24 cellular contexts compared by ENCODE assay signal in the genomic region with DNA sequence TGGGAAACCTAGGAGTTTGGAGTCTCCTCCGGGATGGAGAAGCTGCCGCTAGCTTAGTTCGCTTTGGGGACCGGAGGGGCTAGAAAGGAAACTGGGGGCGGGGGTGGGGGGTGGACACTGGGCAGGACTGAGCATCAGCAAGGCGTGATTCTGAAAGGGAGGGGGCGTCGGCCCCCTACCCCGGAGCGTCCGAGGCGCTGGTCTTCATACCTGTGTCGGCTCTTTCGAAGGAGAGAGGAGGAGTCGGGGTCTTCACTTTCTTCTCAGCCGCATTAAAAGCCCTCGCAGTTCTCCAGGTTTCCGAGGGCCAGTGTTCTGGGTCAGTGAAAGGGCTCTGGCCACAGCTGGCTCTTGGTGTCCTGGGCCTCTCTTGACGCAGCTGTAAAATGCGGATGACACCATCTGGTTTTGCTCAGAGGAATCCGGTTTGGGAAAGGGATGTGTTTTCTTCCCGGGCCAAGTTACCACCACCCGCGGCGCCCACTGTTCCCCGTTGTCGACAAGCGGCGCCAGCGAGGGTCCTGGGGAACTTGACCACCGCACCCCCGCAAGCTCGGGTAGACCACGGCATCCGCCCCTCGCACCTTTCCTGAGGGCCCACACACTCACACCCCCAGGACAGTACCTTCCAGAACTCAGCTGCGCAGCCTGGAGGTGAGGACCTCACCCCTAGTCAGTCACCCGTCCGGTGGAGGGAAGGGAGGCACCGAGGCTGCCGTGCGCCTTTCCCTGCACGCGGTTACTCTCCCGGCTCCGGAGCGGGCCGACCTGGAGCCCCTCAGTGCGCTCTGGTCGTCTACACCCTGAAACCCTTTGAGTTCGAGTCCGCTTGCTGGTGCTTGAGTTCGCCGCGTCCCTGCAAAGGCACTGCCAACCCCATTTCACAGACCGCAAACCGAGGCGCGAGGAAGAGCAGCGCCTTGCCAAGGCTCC. TPM values are rescaled to one million over a fixed set of nuclear protein-coding genes. Genes with fewer than 3 reads are reported as not detected.
DNase-seq lines count a peak whose midpoint lies in the region; ATAC-seq, FAIRE-seq and TF ChIP-seq lines count a peak whose summit lies in the region.
"Had no signal": no experiment of that assay in that cellular context is flagged by ENCODE, and none has a peak within 500 bp of the region (broad histone marks: within the 10 kb centered on the region; RNA-seq: fewer than 3 reads in every experiment).

No MANE protein-coding gene starts in this region.

- H3K27me3 Mint-ChIP-seq in GM23338 (ENCODE audit: insufficient read depth, low read depth, poor library complexity) (peaks cover 36% of the 10 kb centered on the region), osteocyte (ENCODE audit: unreplicated experiment) (peaks cover 41% of the 10 kb centered on the region)

- no peak for TF ChIP-seq EP300 in A549 (IDR thresholded peaks at IDR 0.05)

- no peak for ATAC-seq in A549
- no peak; the same call in 2 of the 3 replicates for ATAC-seq in GM23338
- no peak for ATAC-seq in HG03342 (IDR thresholded peaks at IDR 0.05; ENCODE audit: unreplicated experiment)
- ATAC-seq: activated CD8-positive, alpha-beta T cell treated with anti-CD3 and anti-CD28 coated beads, Interleukin-2, amount 10 ng/mL, durations not matched to agents 7 days and 5 days; PC-3 had no signal

- H4K20me1 ChIP-seq in GM23338 (replicated peaks; ENCODE audit: insufficient read depth): no peaks in the 10 kb centered on the region
- no peaks in the 10 kb centered on the region for H4K20me1 ChIP-seq in endothelial cell of umbilical vein (replicated peaks; ENCODE audit: control insufficient read depth, extremely low read depth, insufficient read depth, low read length)
- H4K20me1 ChIP-seq in hepatocyte (ENCODE audit: insufficient read depth, poor library complexity, severe bottlenecking): no peaks in the 10 kb centered on the region

- TF ChIP-seq CTCF in A549 (IDR thresholded peaks at IDR 0.05): no peak
- TF ChIP-seq CTCF in GM23338 (conservative IDR thresholded peaks at IDR 0.05; ENCODE audit: low read depth in 2 of 2): no peak
- no peak for TF ChIP-seq CTCF in endothelial cell of umbilical vein (IDR thresholded peaks at IDR 0.05; ENCODE audit: extremely low read depth in 1 of 2, insufficient read depth in 1 of 2, low read depth in 1 of 2, low read length in 2 of 2)
- no peak for TF ChIP-seq CTCF in osteocyte (IDR thresholded peaks at IDR 0.05)
- no peak for TF ChIP-seq CTCF in hepatocyte (IDR thresholded peaks at IDR 0.05; ENCODE audit: poor library complexity)

- POLR2A ChIA-PET in A549 (lab: Yijun Ruan, JAX) (interaction anchor here (0.6 kb wide), 1 partner anchor 90 kb away, joined by 3 read pairs; no protein-coding TSS in a partner anchor), endothelial cell of umbilical vein (lab: Charles Lee) (no interaction called here)

- intact Hi-C loops in endothelial cell of umbilical vein (cut with micrococcal nuclease): no loop called here

- H3K27ac ChIP-seq in A549 (no peak overlapping the region), GM23338 (ENCODE audit: low read depth) (no peak overlapping the region), endothelial cell of umbilical vein (ENCODE audit: insufficient read depth, low read depth, low read length) (no peak overlapping the region), hepatocyte (no peak overlapping the region)
- H3K27ac ChIP-seq: esophagus squamous epithelium, neural progenitor cell had no signal

- H3K79me2 ChIP-seq in GM23338 (replicated peaks; ENCODE audit: insufficient read depth) (no peaks in the 10 kb centered on the region), endothelial cell of umbilical vein (ENCODE audit: control insufficient read depth, insufficient read depth, low read length) (no peaks in the 10 kb centered on the region), hepatocyte (no peaks in the 10 kb centered on the region)

- BruUV-seq in endothelial cell of umbilical vein (replicated peaks; lab: Mats Ljungman, UMichigan): no TSS peak

- TF ChIP-seq POLR2A in A549 (IDR thresholded peaks at IDR 0.05; ENCODE audit: low read length): no peak
- no peak for TF ChIP-seq POLR2A in endothelial cell of umbilical vein (IDR thresholded peaks at IDR 0.05; ENCODE audit: low read depth, low read length)

- H3K4me3 Mint-ChIP-seq in GM23338 (no peak overlapping the region), osteocyte (ENCODE audit: unreplicated experiment) (no peak overlapping the region)
- H3K4me3 Mint-ChIP-seq: activated CD8-positive, alpha-beta T cell treated with anti-CD3 and anti-CD28 coated beads, Interleukin-2, amount 10 ng/mL, durations not matched to agents 7 days and 5 days; neural progenitor cell had no signal

- TF ChIP-seq RAD21 in A549 (conservative IDR thresholded peaks at IDR 0.05 in 1 of 2, IDR thresholded peaks at IDR 0.05 in 1 of 2): no peak

- no peaks in the 10 kb centered on the region; the same call in 2 of the 3 replicates for H3K9me3 ChIP-seq in A549
- no peaks in the 10 kb centered on the region for H3K9me3 ChIP-seq in endothelial cell of umbilical vein (replicated peaks; ENCODE audit: control insufficient read depth, insufficient read depth, low read length)
- H3K9me3 ChIP-seq in hepatocyte (ENCODE audit: low read depth): no peaks in the 10 kb centered on the region
- H3K9me3 ChIP-seq: esophagus squamous epithelium, HAP-1 had no signal

- H3F3A ChIP-seq in GM23338 (replicated peaks; ENCODE audit: low read depth): no peaks in the 10 kb centered on the region

- H3K4me2 ChIP-seq in A549 (peak overlapping the region; percentile 48), GM23338 (peak overlapping the region; percentile 78; the same call in 1 of the 2 replicates), endothelial cell of umbilical vein (ENCODE audit: insufficient read depth, low read length) (no peak overlapping the region), hepatocyte (no peak overlapping the region)
- H3K4me2 ChIP-seq: neural progenitor cell had no signal

- peaks cover 13% of the 10 kb centered on the region; the same call in 2 of the 3 replicates for H3K4me1 ChIP-seq in A549
- H3K4me1 ChIP-seq in GM23338 (ENCODE audit: insufficient read depth): peaks cover 5% of the 10 kb centered on the region
- H3K4me1 ChIP-seq in endothelial cell of umbilical vein (ENCODE audit: control insufficient read depth, extremely low read depth, insufficient read depth, low read length): no peaks in the 10 kb centered on the region
- H3K4me1 ChIP-seq in hepatocyte (ENCODE audit: insufficient read depth): no peaks in the 10 kb centered on the region
- H3K4me1 ChIP-seq: HAP-1 had no signal

- WGBS in A549 (ENCODE audit: missing lambda C conversion rate): 67% methylated on average over 23 of the region's 60 CpGs
- WGBS in hepatocyte (ENCODE audit: low lambda C conversion rate, missing lambda C conversion rate): 94% methylated on average over 52 of the region's 60 CpGs

- FAIRE-seq in A549 (lab: Jason Lieb, UNC) (no peak), endothelial cell of umbilical vein (lab: Jason Lieb, UNC) (no peak)
- FAIRE-seq: GM12892 had no signal

- H3K9ac ChIP-seq in endothelial cell of umbilical vein (replicated peaks; ENCODE audit: extremely low read depth, insufficient read depth, low read length): no peak overlapping the region
- H3K9ac ChIP-seq: neural progenitor cell had no signal

- H3K9me1 ChIP-seq in endothelial cell of umbilical vein (replicated peaks; ENCODE audit: control insufficient read depth, extremely low read depth, insufficient read depth, low read length): no peaks in the 10 kb centered on the region

- H2AFZ ChIP-seq in GM23338 (no peak overlapping the region), endothelial cell of umbilical vein (ENCODE audit: low read depth, low read length) (no peak overlapping the region), hepatocyte (no peak overlapping the region)
- H2AFZ ChIP-seq: neural progenitor cell had no signal

- no peak overlapping the region for H3K27ac Mint-ChIP-seq in GM23338
- no peak overlapping the region for H3K27ac Mint-ChIP-seq in osteocyte (ENCODE audit: unreplicated experiment)
- H3K27ac Mint-ChIP-seq: activated CD8-positive, alpha-beta T cell treated with anti-CD3 and anti-CD28 coated beads, Interleukin-2, amount 10 ng/mL, durations not matched to agents 7 days and 5 days; activated naive CD4-positive, alpha-beta T cell treated with anti-CD3 and anti-CD28 coated beads for 36 hours; neural progenitor cell had no signal

- CTCF ChIA-PET in A549 (lab: Yijun Ruan, JAX) (no interaction called here), endothelial cell of umbilical vein (lab: Charles Lee) (interaction anchor here (1.2 to 6.0 kb wide), 3 partner anchors 9 to 178 kb away, joined by 3 to 30 read pairs (median 6); no protein-coding TSS in a partner anchor)

- dilution Hi-C loops in endothelial cell of umbilical vein (cut with MboI; ENCODE audit: extremely low pct_ligation_motif_present, low sequenced_read_pairs): no loop called here

- H3K27me3 ChIP-seq in GM23338 (ENCODE audit: insufficient read depth): peaks cover 48% of the 10 kb centered on the region
- H3K27me3 ChIP-seq in endothelial cell of umbilical vein (ENCODE audit: control insufficient read depth in 2 of 2, insufficient read depth in 2 of 2, low read length in 2 of 2): peaks cover 53 to 64% of the 10 kb centered on the region in 2 experiments
- peaks cover 66% of the 10 kb centered on the region for H3K27me3 ChIP-seq in hepatocyte

- H3K36me3 Mint-ChIP-seq in GM23338 (ENCODE audit: low read depth) (no peaks in the 10 kb centered on the region; the same call in 2 of the 3 replicates), osteocyte (ENCODE audit: unreplicated experiment) (no peaks in the 10 kb centered on the region)
- H3K36me3 Mint-ChIP-seq: CD4-positive, CD25-positive, alpha-beta regulatory T cell; neural progenitor cell had no signal

- H3K36me3 ChIP-seq in GM23338 (ENCODE audit: insufficient read depth) (no peaks in the 10 kb centered on the region), endothelial cell of umbilical vein (ENCODE audit: control insufficient read depth in 2 of 2, extremely low read depth in 1 of 2, insufficient read depth in 2 of 2, low read length in 2 of 2) (no peaks in the 10 kb centered on the region), hepatocyte (replicated peaks; ENCODE audit: insufficient read depth, low read depth) (no peaks in the 10 kb centered on the region)
- H3K36me3 ChIP-seq: esophagus squamous epithelium, HAP-1, neural progenitor cell had no signal

- H3K4me1 Mint-ChIP-seq in GM23338 (peaks cover 12% of the 10 kb centered on the region; the same call in 2 of the 3 replicates), osteocyte (ENCODE audit: unreplicated experiment) (peaks cover 2% of the 10 kb centered on the region)

- H3K9me3 Mint-ChIP-seq in GM23338 (no peaks in the 10 kb centered on the region; the same call in 2 of the 3 replicates), osteocyte (ENCODE audit: unreplicated experiment) (no peaks in the 10 kb centered on the region)
- H3K9me3 Mint-ChIP-seq: activated naive CD4-positive, alpha-beta T cell treated with anti-CD3 and anti-CD28 coated beads for 36 hours had no signal

- DNase-seq in A549 (ENCODE audit: low read depth in 1 of 2, low spot score in 1 of 2): no peak
- peak; percentile 20 for DNase-seq in GM23338 (ENCODE audit: low spot score)
- no peak for DNase-seq in endothelial cell of umbilical vein (ENCODE audit: low read depth, low spot score)
- DNase-seq in osteocyte (ENCODE audit: extremely low spot score, unreplicated experiment): peak; percentile 84
- no peak for DNase-seq in Ammon's horn (ENCODE audit: low spot score)
- no peak for DNase-seq in UCSD-AML1 (lab: John Stamatoyannopoulos, UW; ENCODE audit: unreplicated experiment)
- no peak for DNase-seq in hepatocyte (ENCODE audit: low spot score)
- DNase-seq: ACHN; activated CD8-positive, alpha-beta T cell treated with anti-CD3 and anti-CD28 coated beads, Interleukin-2, amount 10 ng/mL, durations not matched to agents 7 days and 5 days; DMS153; effector CD8-positive, alpha-beta T cell; esophagus squamous epithelium; midbrain; NCI-H345; PC-3; T1000 had no signal

- H3K9me2 ChIP-seq in GM23338 (ENCODE audit: insufficient read depth): no peaks in the 10 kb centered on the region
- H3K9me2 ChIP-seq in hepatocyte (replicated peaks; ENCODE audit: insufficient read depth): no peaks in the 10 kb centered on the region

- H3K4me3 ChIP-seq in A549 (no peak overlapping the region), GM23338 (peak overlapping the region; percentile 59; the same call in 1 of the 2 replicates), endothelial cell of umbilical vein (replicated peaks in 1 of 3; ENCODE audit: insufficient read depth in 1 of 3, low read depth in 1 of 3, low read length in 3 of 3) (no peak overlapping the region), hepatocyte (no peak overlapping the region)
- H3K4me3 ChIP-seq: HAP-1, neural progenitor cell had no signal

RNA-seq across cellular contexts. Expression of gene CCK, which starts 0.7 kb away (rescaled TPM):
- polyA plus RNA-seq in A549 (2011; rRNA removed) (0.16 and 0.37 TPM in 2 replicates), A549 (2017; fragmentation: RNase III; extraction: RNeasy Plus Mini Kit Qiagen cat#74134 plus additional on column Dnase treatment) (0.36 to 0.51 TPM (median 0.51 TPM) in 3 replicates), GM23338 (2016; fragmentation: Nextera tagmentation; extraction: Ambion mirVana) (3.1 and 3.3 TPM in 2 replicates), endothelial cell of umbilical vein (not detected in 2 replicates), hepatocyte (0.32 TPM in 1 of 2 replicates, not detected in the other)
- polyA plus RNA-seq in A549 (2012; cell fraction: cytosol; rRNA removed): 0.51 and 0.54 TPM in 2 replicates
- 0.46 and 1.2 TPM in 2 replicates for polyA plus RNA-seq in A549 (2012; cell fraction: nucleus; rRNA removed)
- polyA minus RNA-seq in A549 (2011; rRNA and poly(A)+ RNA removed): not detected in 2 replicates
- total RNA-seq in GM23338 (2014; rRNA removed; shearing (Covaris generic)): 1.0 and 4.2 TPM in 2 replicates
- total RNA-seq in endothelial cell of umbilical vein (not detected in 2 replicates), osteocyte (not detected in 2 replicates), hepatocyte (0.97 TPM in 1 of 2 replicates, not detected in the other)
- polyA plus RNA-seq in endothelial cell of umbilical vein (2011; cell fraction: cytosol; rRNA removed): not detected in 2 replicates
- polyA plus RNA-seq in endothelial cell of umbilical vein (2011; cell fraction: nucleus; rRNA removed): not detected in 2 replicates
- not detected in 2 replicates for polyA plus RNA-seq in endothelial cell of umbilical vein (2012)
- polyA minus RNA-seq in endothelial cell of umbilical vein: not detected in 2 replicates
- polyA minus RNA-seq in endothelial cell of umbilical vein (2011; cell fraction: cytosol; rRNA and poly(A)+ RNA removed): not detected
- not detected in 2 replicates for polyA minus RNA-seq in endothelial cell of umbilical vein (2011; cell fraction: nucleus; rRNA and poly(A)+ RNA removed)
- total RNA-seq: activated CD8-positive, alpha-beta T cell treated with anti-CD3 and anti-CD28 coated beads, Interleukin-2, amount 10 ng/mL, durations not matched to agents 7 days and 5 days; activated naive CD4-positive, alpha-beta T cell treated with anti-CD3 and anti-CD28 coated beads for 36 hours; CD4-positive, CD25-positive, alpha-beta regulatory T cell; PC-3; pulmonary artery endothelial cell; ureter had no signal
- polyA plus RNA-seq: CD4-positive, CD25-positive, alpha-beta regulatory T cell had no signal

Comparison
In these comparisons a context has a peak if more than half of its experiments do, and no peak if none do; other contexts are left out.
1. DNase-seq: peak in GM23338 (single experiment) and osteocyte (single experiment); none in A549 (0 of 2), endothelial cell of umbilical vein (single experiment), Ammon's horn (single experiment), UCSD-AML1 (single experiment) and hepatocyte (single experiment).
2. H3K4me2 ChIP-seq: peak in A549 (single experiment) and GM23338 (single experiment); none in endothelial cell of umbilical vein (single experiment) and hepatocyte (single experiment).